Comparison of ENCODE assay signal across 1 cellular context in genomic region chr4:53186714-53187358, GRCh38.
A peak's percentile ranks its signal among the peaks of the same experiment; 100 is the strongest.
TF ChIP-seq lines count a peak whose summit lies in the region.

No MANE protein-coding gene starts in this region.

TF ChIP-seq in K562, 482 proteins besides CTCF, POLR2A, EP300 and RAD21 (continued from another document and continues in another):
- TF ChIP-seq, protein P1, sequence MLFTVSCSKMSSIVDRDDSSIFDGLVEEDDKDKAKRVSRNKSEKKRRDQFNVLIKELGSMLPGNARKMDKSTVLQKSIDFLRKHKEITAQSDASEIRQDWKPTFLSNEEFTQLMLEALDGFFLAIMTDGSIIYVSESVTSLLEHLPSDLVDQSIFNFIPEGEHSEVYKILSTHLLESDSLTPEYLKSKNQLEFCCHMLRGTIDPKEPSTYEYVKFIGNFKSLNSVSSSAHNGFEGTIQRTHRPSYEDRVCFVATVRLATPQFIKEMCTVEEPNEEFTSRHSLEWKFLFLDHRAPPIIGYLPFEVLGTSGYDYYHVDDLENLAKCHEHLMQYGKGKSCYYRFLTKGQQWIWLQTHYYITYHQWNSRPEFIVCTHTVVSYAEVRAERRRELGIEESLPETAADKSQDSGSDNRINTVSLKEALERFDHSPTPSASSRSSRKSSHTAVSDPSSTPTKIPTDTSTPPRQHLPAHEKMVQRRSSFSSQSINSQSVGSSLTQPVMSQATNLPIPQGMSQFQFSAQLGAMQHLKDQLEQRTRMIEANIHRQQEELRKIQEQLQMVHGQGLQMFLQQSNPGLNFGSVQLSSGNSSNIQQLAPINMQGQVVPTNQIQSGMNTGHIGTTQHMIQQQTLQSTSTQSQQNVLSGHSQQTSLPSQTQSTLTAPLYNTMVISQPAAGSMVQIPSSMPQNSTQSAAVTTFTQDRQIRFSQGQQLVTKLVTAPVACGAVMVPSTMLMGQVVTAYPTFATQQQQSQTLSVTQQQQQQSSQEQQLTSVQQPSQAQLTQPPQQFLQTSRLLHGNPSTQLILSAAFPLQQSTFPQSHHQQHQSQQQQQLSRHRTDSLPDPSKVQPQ (CRISPR knock-in tag; IDR thresholded peaks at IDR 0.05; ENCODE audit: borderline replicate concordance) = no peak
- TF ChIP-seq, protein P2, sequence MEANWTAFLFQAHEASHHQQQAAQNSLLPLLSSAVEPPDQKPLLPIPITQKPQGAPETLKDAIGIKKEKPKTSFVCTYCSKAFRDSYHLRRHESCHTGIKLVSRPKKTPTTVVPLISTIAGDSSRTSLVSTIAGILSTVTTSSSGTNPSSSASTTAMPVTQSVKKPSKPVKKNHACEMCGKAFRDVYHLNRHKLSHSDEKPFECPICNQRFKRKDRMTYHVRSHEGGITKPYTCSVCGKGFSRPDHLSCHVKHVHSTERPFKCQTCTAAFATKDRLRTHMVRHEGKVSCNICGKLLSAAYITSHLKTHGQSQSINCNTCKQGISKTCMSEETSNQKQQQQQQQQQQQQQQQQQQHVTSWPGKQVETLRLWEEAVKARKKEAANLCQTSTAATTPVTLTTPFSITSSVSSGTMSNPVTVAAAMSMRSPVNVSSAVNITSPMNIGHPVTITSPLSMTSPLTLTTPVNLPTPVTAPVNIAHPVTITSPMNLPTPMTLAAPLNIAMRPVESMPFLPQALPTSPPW (CRISPR knock-in tag; IDR thresholded peaks at IDR 0.05) = no peak
- TF ChIP-seq FOXO4 (CRISPR knock-in tag; IDR thresholded peaks at IDR 0.05) (no peak), BRD4 (IDR thresholded peaks at IDR 0.05) (no peak), HDGF (IDR thresholded peaks at IDR 0.05) (no peak), ELF4 (CRISPR knock-in tag; IDR thresholded peaks at IDR 0.05) (no peak), KDM5B (IDR thresholded peaks at IDR 0.05; ENCODE audit: insufficient replicate concordance, low read depth, low read length) (no peak), L3MBTL2 (IDR thresholded peaks at IDR 0.05) (no peak), ZNF124 (CRISPR knock-in tag; IDR thresholded peaks at IDR 0.05) (no peak), ZNF707 (CRISPR knock-in tag; conservative IDR thresholded peaks at IDR 0.05) (no peak), ILK (tag; IDR thresholded peaks at IDR 0.05; ENCODE audit: borderline replicate concordance, low read depth) (no peak), RNF219 (CRISPR knock-in tag; IDR thresholded peaks at IDR 0.05) (no peak), HNRNPUL1 (IDR thresholded peaks at IDR 0.05; ENCODE audit: low read length) (no peak), PHB (CRISPR knock-in tag; IDR thresholded peaks at IDR 0.05) (no peak), XRCC5 (IDR thresholded peaks at IDR 0.05; ENCODE audit: low read depth, low read length) (no peak), CBX3 (IDR thresholded peaks at IDR 0.05; ENCODE audit: borderline replicate concordance in 1 of 2, low read length in 2 of 2) (peak in 1 of 2 experiments; percentile 42; a peak in 1 of 3 replicates), ZSCAN29 (IDR thresholded peaks at IDR 0.05) (no peak), ZNF165 (CRISPR knock-in tag; IDR thresholded peaks at IDR 0.05; ENCODE audit: borderline replicate concordance) (no peak), ZNF551 (CRISPR knock-in tag; IDR thresholded peaks at IDR 0.05) (no peak), LARP7 (IDR thresholded peaks at IDR 0.05) (no peak), MAFF (IDR thresholded peaks at IDR 0.05; ENCODE audit: low read length) (peak; percentile 72), ZNF717 (CRISPR knock-in tag; IDR thresholded peaks at IDR 0.05) (no peak), SAFB2 (IDR thresholded peaks at IDR 0.05; ENCODE audit: borderline replicate concordance, low read depth, low read length, severe bottlenecking) (no peak), EP400 (IDR thresholded peaks at IDR 0.05) (no peak), KLF1 (tag; IDR thresholded peaks at IDR 0.05) (no peak), ETV1 (tag; conservative IDR thresholded peaks at IDR 0.05; ENCODE audit: low read depth) (no peak), FOXJ3 (CRISPR knock-in tag; IDR thresholded peaks at IDR 0.05) (no peak), ZNF79 (CRISPR knock-in tag; IDR thresholded peaks at IDR 0.05; ENCODE audit: low read depth) (no peak), GATA2 (CRISPR knock-in tag; IDR thresholded peaks at IDR 0.05) (peak; percentile 32; the same call in 1 of the 2 replicates), ZNF41 (CRISPR knock-in tag; conservative IDR thresholded peaks at IDR 0.05) (no peak), ZBTB8A (IDR thresholded peaks at IDR 0.05; ENCODE audit: partially characterized antibody) (no peak), ETV6 (IDR thresholded peaks at IDR 0.05; ENCODE audit: borderline replicate concordance in 1 of 2, low read depth in 2 of 2, low read length in 1 of 2) (no peak), ETV6 (CRISPR knock-in tag; IDR thresholded peaks at IDR 0.05; ENCODE audit: borderline replicate concordance) (no peak), SMARCC2 (IDR thresholded peaks at IDR 0.05; ENCODE audit: low read depth) (peak; percentile 75; the same call in 1 of the 2 replicates), ZNF224 (CRISPR knock-in tag; IDR thresholded peaks at IDR 0.05) (no peak), TSC22D4 (tag; IDR thresholded peaks at IDR 0.05) (no peak), MECOM (CRISPR knock-in tag; IDR thresholded peaks at IDR 0.05) (peak; percentile 25; the same call in 1 of the 2 replicates), U2AF1 (optimal IDR thresholded peaks at IDR 0.05; ENCODE audit: low read depth, low read length) (no peak), FOXJ2 (tag; IDR thresholded peaks at IDR 0.05) (no peak), RBM14 (IDR thresholded peaks at IDR 0.05; ENCODE audit: borderline replicate concordance, insufficient read depth, low read depth, low read length) (no peak), ZNF263 (CRISPR knock-in tag; IDR thresholded peaks at IDR 0.05; ENCODE audit: borderline replicate concordance) (no peak), BHLHE40 (IDR thresholded peaks at IDR 0.05; ENCODE audit: low read length) (no peak), MYBL2 (IDR thresholded peaks at IDR 0.05; ENCODE audit: low read depth) (no peak), MYBL2 (CRISPR knock-in tag; IDR thresholded peaks at IDR 0.05; ENCODE audit: borderline replicate concordance) (no peak), ZNF445 (CRISPR knock-in tag; IDR thresholded peaks at IDR 0.05; ENCODE audit: low read depth) (no peak), XRCC4 (IDR thresholded peaks at IDR 0.05; ENCODE audit: extremely low read depth, insufficient read depth, insufficient read length) (no peak), SRF (CRISPR knock-in tag; IDR thresholded peaks at IDR 0.05) (no peak), ZZZ3 (IDR thresholded peaks at IDR 0.05) (no peak), CREM (IDR thresholded peaks at IDR 0.05; ENCODE audit: low read depth) (0 out of 2 replicates have a peak, but pooled peaks have one; percentile 42), ZNF586 (CRISPR knock-in tag; conservative IDR thresholded peaks at IDR 0.05) (no peak), GABPA (tag; conservative IDR thresholded peaks at IDR 0.05; ENCODE audit: low read depth) (no peak), ZNF347 (CRISPR knock-in tag; IDR thresholded peaks at IDR 0.05; ENCODE audit: low read depth) (no peak), NFYB (IDR thresholded peaks at IDR 0.05; ENCODE audit: extremely low read depth, insufficient read length) (no peak), PHF21A (IDR thresholded peaks at IDR 0.05; ENCODE audit: borderline replicate concordance, low read depth) (no peak), NR2F6 (CRISPR knock-in tag; IDR thresholded peaks at IDR 0.05) (no peak), CXXC5 (CRISPR knock-in tag; IDR thresholded peaks at IDR 0.05) (peak; percentile 55), ATF7 (IDR thresholded peaks at IDR 0.05) (peak; percentile 88), DIDO1 (tag; IDR thresholded peaks at IDR 0.05; ENCODE audit: low read depth) (no peak)
- TF ChIP-seq, protein P3, sequence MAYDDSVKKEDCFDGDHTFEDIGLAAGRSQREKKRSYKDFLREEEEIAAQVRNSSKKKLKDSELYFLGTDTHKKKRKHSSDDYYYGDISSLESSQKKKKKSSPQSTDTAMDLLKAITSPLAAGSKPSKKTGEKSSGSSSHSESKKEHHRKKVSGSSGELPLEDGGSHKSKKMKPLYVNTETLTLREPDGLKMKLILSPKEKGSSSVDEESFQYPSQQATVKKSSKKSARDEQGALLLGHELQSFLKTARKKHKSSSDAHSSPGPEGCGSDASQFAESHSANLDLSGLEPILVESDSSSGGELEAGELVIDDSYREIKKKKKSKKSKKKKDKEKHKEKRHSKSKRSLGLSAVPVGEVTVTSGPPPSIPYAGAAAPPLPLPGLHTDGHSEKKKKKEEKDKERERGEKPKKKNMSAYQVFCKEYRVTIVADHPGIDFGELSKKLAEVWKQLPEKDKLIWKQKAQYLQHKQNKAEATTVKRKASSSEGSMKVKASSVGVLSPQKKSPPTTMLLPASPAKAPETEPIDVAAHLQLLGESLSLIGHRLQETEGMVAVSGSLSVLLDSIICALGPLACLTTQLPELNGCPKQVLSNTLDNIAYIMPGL (CRISPR knock-in tag; IDR thresholded peaks at IDR 0.05) = no peak
- TF ChIP-seq, protein P4, sequence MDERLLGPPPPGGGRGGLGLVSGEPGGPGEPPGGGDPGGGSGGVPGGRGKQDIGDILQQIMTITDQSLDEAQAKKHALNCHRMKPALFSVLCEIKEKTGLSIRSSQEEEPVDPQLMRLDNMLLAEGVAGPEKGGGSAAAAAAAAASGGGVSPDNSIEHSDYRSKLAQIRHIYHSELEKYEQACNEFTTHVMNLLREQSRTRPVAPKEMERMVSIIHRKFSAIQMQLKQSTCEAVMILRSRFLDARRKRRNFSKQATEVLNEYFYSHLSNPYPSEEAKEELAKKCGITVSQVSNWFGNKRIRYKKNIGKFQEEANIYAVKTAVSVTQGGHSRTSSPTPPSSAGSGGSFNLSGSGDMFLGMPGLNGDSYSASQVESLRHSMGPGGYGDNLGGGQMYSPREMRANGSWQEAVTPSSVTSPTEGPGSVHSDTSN (CRISPR knock-in tag; IDR thresholded peaks at IDR 0.05; ENCODE audit: low read depth) = no peak
- TF ChIP-seq, protein P4 (tag; conservative IDR thresholded peaks at IDR 0.05; ENCODE audit: low read depth) = peak; percentile 52
- TF ChIP-seq, protein P5, sequence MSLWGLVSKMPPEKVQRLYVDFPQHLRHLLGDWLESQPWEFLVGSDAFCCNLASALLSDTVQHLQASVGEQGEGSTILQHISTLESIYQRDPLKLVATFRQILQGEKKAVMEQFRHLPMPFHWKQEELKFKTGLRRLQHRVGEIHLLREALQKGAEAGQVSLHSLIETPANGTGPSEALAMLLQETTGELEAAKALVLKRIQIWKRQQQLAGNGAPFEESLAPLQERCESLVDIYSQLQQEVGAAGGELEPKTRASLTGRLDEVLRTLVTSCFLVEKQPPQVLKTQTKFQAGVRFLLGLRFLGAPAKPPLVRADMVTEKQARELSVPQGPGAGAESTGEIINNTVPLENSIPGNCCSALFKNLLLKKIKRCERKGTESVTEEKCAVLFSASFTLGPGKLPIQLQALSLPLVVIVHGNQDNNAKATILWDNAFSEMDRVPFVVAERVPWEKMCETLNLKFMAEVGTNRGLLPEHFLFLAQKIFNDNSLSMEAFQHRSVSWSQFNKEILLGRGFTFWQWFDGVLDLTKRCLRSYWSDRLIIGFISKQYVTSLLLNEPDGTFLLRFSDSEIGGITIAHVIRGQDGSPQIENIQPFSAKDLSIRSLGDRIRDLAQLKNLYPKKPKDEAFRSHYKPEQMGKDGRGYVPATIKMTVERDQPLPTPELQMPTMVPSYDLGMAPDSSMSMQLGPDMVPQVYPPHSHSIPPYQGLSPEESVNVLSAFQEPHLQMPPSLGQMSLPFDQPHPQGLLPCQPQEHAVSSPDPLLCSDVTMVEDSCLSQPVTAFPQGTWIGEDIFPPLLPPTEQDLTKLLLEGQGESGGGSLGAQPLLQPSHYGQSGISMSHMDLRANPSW (CRISPR knock-in tag; IDR thresholded peaks at IDR 0.05) = no peak
- TF ChIP-seq, protein P6, sequence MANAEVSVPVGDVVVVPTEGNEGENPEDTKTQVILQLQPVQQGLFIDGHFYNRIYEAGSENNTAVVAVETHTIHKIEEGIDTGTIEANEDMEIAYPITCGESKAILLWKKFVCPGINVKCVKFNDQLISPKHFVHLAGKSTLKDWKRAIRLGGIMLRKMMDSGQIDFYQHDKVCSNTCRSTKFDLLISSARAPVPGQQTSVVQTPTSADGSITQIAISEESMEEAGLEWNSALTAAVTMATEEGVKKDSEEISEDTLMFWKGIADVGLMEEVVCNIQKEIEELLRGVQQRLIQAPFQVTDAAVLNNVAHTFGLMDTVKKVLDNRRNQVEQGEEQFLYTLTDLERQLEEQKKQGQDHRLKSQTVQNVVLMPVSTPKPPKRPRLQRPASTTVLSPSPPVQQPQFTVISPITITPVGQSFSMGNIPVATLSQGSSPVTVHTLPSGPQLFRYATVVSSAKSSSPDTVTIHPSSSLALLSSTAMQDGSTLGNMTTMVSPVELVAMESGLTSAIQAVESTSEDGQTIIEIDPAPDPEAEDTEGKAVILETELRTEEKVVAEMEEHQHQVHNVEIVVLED (CRISPR knock-in tag; IDR thresholded peaks at IDR 0.05) = no peak
